In genomic region chr1:68174173-68175113, GRCh38 we compare ENCODE assay signal across 1 cellular context.
TF ChIP-seq lines count a peak whose summit lies in the region.

No MANE protein-coding gene starts in this region.

TF ChIP-seq in HEK293, 187 proteins besides CTCF, POLR2A, EP300 and RAD21 (continued from another document and continues in another):
- TF ChIP-seq REST (tag by site-specific recombination; IDR thresholded peaks at IDR 0.05), result no peak
- TF ChIP-seq INSM2 (tag by site-specific recombination; IDR thresholded peaks at IDR 0.05), result peak; percentile 98
- TF ChIP-seq ZNF521 (tag by site-specific recombination; IDR thresholded peaks at IDR 0.05), result no peak
- TF ChIP-seq ZBTB8A (tag by site-specific recombination; IDR thresholded peaks at IDR 0.05), result peak; percentile 45; the same call in 1 of the 2 replicates
- no peak for TF ChIP-seq ZNF596 (tag by site-specific recombination; IDR thresholded peaks at IDR 0.05)
- TF ChIP-seq ZNF324 (tag by site-specific recombination; IDR thresholded peaks at IDR 0.05), result no peak
- no peak for TF ChIP-seq KLF17 (tag by site-specific recombination; IDR thresholded peaks at IDR 0.05)
- TF ChIP-seq BCL11B (tag by site-specific recombination; IDR thresholded peaks at IDR 0.05; ENCODE audit: low read depth), result no peak
- no peak for TF ChIP-seq ZNF518A (tag by site-specific recombination; conservative IDR thresholded peaks at IDR 0.05; ENCODE audit: low read depth)
- no peak for TF ChIP-seq PRDM10 (tag by site-specific recombination; IDR thresholded peaks at IDR 0.05)
- TF ChIP-seq ZNF670 (tag by site-specific recombination; IDR thresholded peaks at IDR 0.05; ENCODE audit: low read depth), result no peak
- no peak for TF ChIP-seq ZSCAN16 (tag by site-specific recombination; IDR thresholded peaks at IDR 0.05)
- TF ChIP-seq ZNF544 (tag by site-specific recombination; IDR thresholded peaks at IDR 0.05), result no peak
- TF ChIP-seq SP3 (tag by site-specific recombination; IDR thresholded peaks at IDR 0.05), result no peak
- no peak for TF ChIP-seq ZNF623 (tag by site-specific recombination; IDR thresholded peaks at IDR 0.05)
- 0 out of 2 replicates have a peak, but pooled peaks have one; percentile 12 for TF ChIP-seq KLF8 (tag by site-specific recombination; IDR thresholded peaks at IDR 0.05)
- TF ChIP-seq ZNF37A (tag by site-specific recombination; IDR thresholded peaks at IDR 0.05), result no peak
- peak; percentile 84 for TF ChIP-seq GLIS1 (tag by site-specific recombination; IDR thresholded peaks at IDR 0.05)
- TF ChIP-seq ZNF416 (tag by site-specific recombination; IDR thresholded peaks at IDR 0.05), result no peak
- TF ChIP-seq ZNF654 (tag by site-specific recombination; IDR thresholded peaks at IDR 0.05; ENCODE audit: low read depth), result no peak
- peak; percentile 64; the same call in 1 of the 2 replicates for TF ChIP-seq ZNF366 (tag by site-specific recombination; conservative IDR thresholded peaks at IDR 0.05)
- no peak for TF ChIP-seq ZNF266 (tag by site-specific recombination; IDR thresholded peaks at IDR 0.05; ENCODE audit: low read depth)
- no peak for TF ChIP-seq ELK4 (IDR thresholded peaks at IDR 0.05; ENCODE audit: borderline replicate concordance, low read depth, low read length)
- 0 out of 2 replicates have a peak, but pooled peaks have one; percentile 32 for TF ChIP-seq PRDM4 (tag by site-specific recombination; IDR thresholded peaks at IDR 0.05)
- TF ChIP-seq ZNF626 (tag by site-specific recombination; IDR thresholded peaks at IDR 0.05), result no peak
- TF ChIP-seq ZFP37 (tag by site-specific recombination; IDR thresholded peaks at IDR 0.05), result 0 out of 2 replicates have a peak, but pooled peaks have one; percentile 15
- no peak; the same call in 1 of the 2 replicates for TF ChIP-seq ZNF664 (tag by site-specific recombination; IDR thresholded peaks at IDR 0.05)
- no peak for TF ChIP-seq GLI4 (tag by site-specific recombination; IDR thresholded peaks at IDR 0.05)
- TF ChIP-seq ZNF529 (tag by site-specific recombination; IDR thresholded peaks at IDR 0.05; ENCODE audit: insufficient replicate concordance), result no peak
- TF ChIP-seq PATZ1 (tag by site-specific recombination; IDR thresholded peaks at IDR 0.05), result 0 out of 2 replicates have a peak, but pooled peaks have one; percentile 24
- TF ChIP-seq ZNF423 (tag by site-specific recombination; IDR thresholded peaks at IDR 0.05), result no peak
- TF ChIP-seq ZNF777 (tag by site-specific recombination; IDR thresholded peaks at IDR 0.05; ENCODE audit: borderline replicate concordance), result no peak
- TF ChIP-seq ZNF629 (tag by site-specific recombination; IDR thresholded peaks at IDR 0.05), result peak; percentile 79
- no peak for TF ChIP-seq ZBTB26 (tag by site-specific recombination; optimal IDR thresholded peaks at IDR 0.05)
- no peak for TF ChIP-seq ZNF837 (tag by site-specific recombination; IDR thresholded peaks at IDR 0.05)
- TF ChIP-seq SETDB1 (IDR thresholded peaks at IDR 0.05; ENCODE audit: insufficient read length, low read length), result no peak
